Comparison of ENCODE assay signal across 26 cellular contexts in the genomic region with DNA sequence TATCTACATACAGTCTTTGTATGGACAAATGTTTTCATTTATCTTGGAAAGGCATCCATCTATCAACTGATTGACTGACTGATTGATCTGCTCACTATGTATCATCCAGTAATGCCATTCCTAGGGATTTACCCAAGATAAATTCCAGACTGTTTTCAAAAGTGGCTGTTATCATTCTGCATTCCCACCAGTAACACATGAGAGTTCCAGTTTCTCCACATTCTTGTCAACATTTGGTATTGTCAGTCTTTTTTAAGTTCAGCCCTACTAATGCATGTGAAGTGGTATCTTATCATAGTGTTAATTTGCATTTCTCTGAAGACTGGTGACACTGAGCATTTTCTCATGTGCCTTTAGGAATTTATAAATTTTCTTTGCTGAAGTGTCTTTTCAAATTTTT.
"Had no signal": no experiment of that assay in that cellular context is flagged by ENCODE, and none has a peak within 500 bp of the region (broad histone marks: within the 10 kb centered on the region; RNA-seq: fewer than 3 reads in every experiment).

No MANE protein-coding gene starts in this region.

- DNase-seq: colonic mucosa; cortex of kidney; dermis blood vessel endothelial cell; dorsolateral prefrontal cortex; effector CD4-positive, alpha-beta T cell; effector CD8-positive, alpha-beta T cell; effector memory CD4-positive, alpha-beta T cell; effector memory CD8-positive, alpha-beta T cell; endodermal cell; erythroblast; esophagus squamous epithelium; foreskin fibroblast; foreskin keratinocyte; foreskin melanocyte; gastrocnemius medialis; glutamatergic neuron; heart left ventricle; heart right ventricle had no signal

- H3K4me3 ChIP-seq: colonic mucosa, coronary artery, dorsolateral prefrontal cortex, esophagus muscularis mucosa, esophagus squamous epithelium, gastrocnemius medialis, gastroesophageal sphincter, heart left ventricle, heart right ventricle had no signal

- ATAC-seq: effector memory CD8-positive, alpha-beta T cell; foreskin keratinocyte; gastrocnemius medialis; gastroesophageal sphincter; heart left ventricle; heart right ventricle had no signal

- FAIRE-seq: colon, endometrium, endothelial cell of umbilical vein, frontal cortex had no signal

- H3K27me3 ChIP-seq: colonic mucosa, dorsolateral prefrontal cortex, esophagus muscularis mucosa, esophagus squamous epithelium, gastrocnemius medialis, gastroesophageal sphincter, heart left ventricle, heart right ventricle had no signal

- H3K27ac ChIP-seq: colonic mucosa, coronary artery, epithelial cell of prostate, esophagus muscularis mucosa, foreskin keratinocyte, gastrocnemius medialis, gastroesophageal sphincter, heart left ventricle, heart right ventricle had no signal

- H3K36me3 ChIP-seq: colonic mucosa, esophagus squamous epithelium, gastrocnemius medialis, heart left ventricle, heart right ventricle had no signal

- H3K4me1 ChIP-seq: colonic mucosa, esophagus muscularis mucosa, foreskin keratinocyte, gastrocnemius medialis, gastroesophageal sphincter, heart left ventricle, heart right ventricle had no signal

- H3K9me3 ChIP-seq: colonic mucosa, gastrocnemius medialis had no signal
